ENCODE assay signal across 31 cellular contexts in the genomic region with DNA sequence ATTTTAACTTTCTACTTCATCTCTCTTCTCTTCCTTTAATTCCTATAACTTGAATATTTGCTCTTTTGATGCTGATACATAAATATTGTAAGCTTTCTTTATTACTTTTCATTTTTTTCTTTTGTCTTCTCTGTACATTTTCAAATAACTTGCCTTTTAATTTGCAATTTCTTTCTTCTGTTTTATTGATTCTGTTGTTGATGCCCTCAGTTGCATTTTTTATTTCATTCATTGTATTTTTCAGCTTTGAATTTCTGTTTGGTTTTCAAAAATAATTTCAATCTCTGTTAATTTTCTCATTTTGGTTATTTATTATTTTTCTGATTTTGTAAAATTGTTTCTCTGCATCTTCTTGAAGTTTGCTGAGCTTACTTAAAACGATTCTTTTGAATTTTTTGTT. TPM values are rescaled to one million over a fixed set of nuclear protein-coding genes. Genes with fewer than 3 reads are reported as not detected.
DNase-seq lines count a peak whose midpoint lies in the region; ATAC-seq, FAIRE-seq and TF ChIP-seq lines count a peak whose summit lies in the region.
"Had no signal": no experiment of that assay in that cellular context is flagged by ENCODE, and none has a peak within 500 bp of the region (broad histone marks: within the 10 kb centered on the region; RNA-seq: fewer than 3 reads in every experiment).

No MANE protein-coding gene starts in this region.

- no TSS peak for BruUV-seq in K562 (replicated peaks; lab: Mats Ljungman, UMichigan)

- TF ChIP-seq EP300 in K562 (IDR thresholded peaks at IDR 0.05; ENCODE audit: low read length), result no peak

- H3K4me1 Mint-ChIP-seq in naive thymus-derived CD4-positive, alpha-beta T cell, result no peaks in the 10 kb centered on the region
- H3K4me1 Mint-ChIP-seq: CD4-positive, alpha-beta memory T cell; CD4-positive, CD25-positive, alpha-beta regulatory T cell; CD8-positive, alpha-beta memory T cell had no signal

- H3K9me3 ChIP-seq in K562 (replicated peaks; ENCODE audit: control insufficient read depth, insufficient read depth, low read depth, low read length), result peaks cover 2% of the 10 kb centered on the region; the same call in 1 of the 2 replicates
- H3K9me3 ChIP-seq in naive thymus-derived CD4-positive, alpha-beta T cell (ENCODE audit: control insufficient read depth in 2 of 3, low read length in 3 of 3), result peaks cover 0 to 6% (median 5%) of the 10 kb centered on the region in 3 experiments
- H3K9me3 ChIP-seq: BE2C had no signal

- no peak for TF ChIP-seq RAD21 in K562 (CRISPR knock-in tag; conservative IDR thresholded peaks at IDR 0.05 in 1 of 2, IDR thresholded peaks at IDR 0.05 in 1 of 2)

- no peaks in the 10 kb centered on the region for H4K20me1 ChIP-seq in K562 (replicated peaks; ENCODE audit: control insufficient read depth, insufficient read depth, low read length)
- H4K20me1 ChIP-seq: BLaER1 had no signal

- no peaks in the 10 kb centered on the region for H3K79me2 ChIP-seq in K562 (ENCODE audit: control insufficient read depth, insufficient read depth, low read length)

- peaks cover 3 to 44% (median 23%) of the 10 kb centered on the region in 11 donors for H3K9me3 Mint-ChIP-seq in naive thymus-derived CD4-positive, alpha-beta T cell

- H3K27me3 ChIP-seq in K562 (ENCODE audit: control insufficient read depth in 2 of 2, insufficient read depth in 2 of 2, low read length in 2 of 2), result no peaks in the 10 kb centered on the region
- no peaks in the 10 kb centered on the region for H3K27me3 ChIP-seq in naive thymus-derived CD4-positive, alpha-beta T cell (ENCODE audit: control insufficient read depth in 2 of 2, insufficient read depth in 2 of 2, low read length in 2 of 2)
- H3K27me3 ChIP-seq: BE2C, BLaER1 had no signal

- in situ Hi-C loops in K562 (cut with MboI), result no loop called here

- H2AFZ ChIP-seq in K562 (ENCODE audit: low read depth, low read length), result no peak overlapping the region

- POLR2A ChIA-PET in K562 (lab: Yijun Ruan, JAX), result no interaction called here
- POLR2A ChIA-PET in naive thymus-derived CD4-positive, alpha-beta T cell (lab: Charles Lee), result no interaction called here

- WGBS in K562 (ENCODE audit: insufficient coverage, low coverage, missing lambda C conversion rate), result 0% methylated on average over 1 of the region's 1 CpG

- no peak overlapping the region for H3K4me2 ChIP-seq in K562 (ENCODE audit: insufficient read depth, low read length)
- H3K4me2 ChIP-seq: BLaER1 had no signal

- no peak for ATAC-seq in K562
- no peak for ATAC-seq in naive thymus-derived CD4-positive, alpha-beta T cell
- ATAC-seq in Right ventricle myocardium inferior, result no peak
- ATAC-seq: GM12878 had no signal

- no peak overlapping the region for H3K27ac Mint-ChIP-seq in naive thymus-derived CD4-positive, alpha-beta T cell
- H3K27ac Mint-ChIP-seq: CD4-positive, alpha-beta memory T cell; CD4-positive, CD25-positive, alpha-beta regulatory T cell; CD8-positive, alpha-beta memory T cell had no signal

- no peak for FAIRE-seq in K562 (lab: Jason Lieb, UNC)
- FAIRE-seq in endometrium (lab: Jason Lieb, UNC), result peak; percentile 26
- peak; percentile 65 for FAIRE-seq in islet of Langerhans (lab: Jason Lieb, UNC)
- FAIRE-seq: A204.1, GM12878, GM12892, GM19239 had no signal

- intact Hi-C loops in K562 (cut with micrococcal nuclease), result no loop called here
- intact Hi-C loops in naive thymus-derived CD4-positive, alpha-beta T cell (cut with micrococcal nuclease), result no loop called here
- intact Hi-C loops in Right ventricle myocardium inferior (cut with DNase I), result loop anchor here (10.0 kb wide), 1 partner anchor 476 kb away; no protein-coding TSS in a partner anchor

- H3K4me1 ChIP-seq in K562 (replicated peaks in 1 of 2; ENCODE audit: control insufficient read depth in 2 of 2, insufficient read depth in 2 of 2, low read length in 2 of 2), result no peaks in the 10 kb centered on the region
- H3K4me1 ChIP-seq in naive thymus-derived CD4-positive, alpha-beta T cell (ENCODE audit: control insufficient read depth in 2 of 2, insufficient read depth in 2 of 2, low read length in 2 of 2), result no peaks in the 10 kb centered on the region
- H3K4me1 ChIP-seq: BE2C, BLaER1 had no signal

- no peak overlapping the region for H3K4me3 ChIP-seq in K562
- H3K4me3 ChIP-seq in naive thymus-derived CD4-positive, alpha-beta T cell (ENCODE audit: low read length), result no peak overlapping the region
- H3K4me3 ChIP-seq: BLaER1, GM12878 had no signal

- H3K36me3 ChIP-seq in K562 (ENCODE audit: control insufficient read depth, insufficient read depth, low read length), result no peaks in the 10 kb centered on the region
- H3K36me3 ChIP-seq in naive thymus-derived CD4-positive, alpha-beta T cell (ENCODE audit: control insufficient read depth in 2 of 3, insufficient read depth in 3 of 3, low read length in 3 of 3), result no peaks in the 10 kb centered on the region
- H3K36me3 ChIP-seq: BE2C, BLaER1 had no signal

- no peak overlapping the region for H3K27ac ChIP-seq in K562 (ENCODE audit: extremely low read depth, low read depth, low read length)
- H3K27ac ChIP-seq in naive thymus-derived CD4-positive, alpha-beta T cell (ENCODE audit: low read depth, low read length), result no peak overlapping the region
- H3K27ac ChIP-seq: BLaER1 had no signal

- H3K9me1 ChIP-seq in K562 (ENCODE audit: control insufficient read depth, insufficient read depth, low read length), result no peaks in the 10 kb centered on the region

- H3K27me3 Mint-ChIP-seq in naive thymus-derived CD4-positive, alpha-beta T cell, result peaks cover 0 to 5% (median 0%) of the 10 kb centered on the region in 5 donors
- H3K27me3 Mint-ChIP-seq: CD4-positive, CD25-positive, alpha-beta regulatory T cell; CD8-positive, alpha-beta memory T cell had no signal

- CTCF ChIA-PET in K562 (lab: Yijun Ruan, JAX; ENCODE audit: low intra/inter-chr PET ratio), result no interaction called here
- CTCF ChIA-PET in naive thymus-derived CD4-positive, alpha-beta T cell (lab: Charles Lee), result no interaction called here

- peaks cover 0 to 12% (median 0%) of the 10 kb centered on the region in 5 donors for H3K36me3 Mint-ChIP-seq in naive thymus-derived CD4-positive, alpha-beta T cell
- H3K36me3 Mint-ChIP-seq: CD4-positive, alpha-beta memory T cell; CD4-positive, CD25-positive, alpha-beta regulatory T cell; CD8-positive, alpha-beta memory T cell had no signal

- TF ChIP-seq POLR2A in K562 (conservative IDR thresholded peaks at IDR 0.05), result no peak

- H3K4me3 Mint-ChIP-seq in naive thymus-derived CD4-positive, alpha-beta T cell, result no peak overlapping the region
- H3K4me3 Mint-ChIP-seq: CD14-positive monocyte; CD4-positive, alpha-beta memory T cell; CD8-positive, alpha-beta memory T cell had no signal

- no peak for TF ChIP-seq CTCF in K562 (IDR thresholded peaks at IDR 0.05 in 2 of 3, conservative IDR thresholded peaks at IDR 0.05 in 1 of 3; ENCODE audit: insufficient read depth in 2 of 3, low read depth in 1 of 3, low read length in 3 of 3)

- DNase-seq in K562 (ENCODE audit: extremely low read depth in 1 of 4, low spot score in 3 of 4), result no peak
- DNase-seq in naive thymus-derived CD4-positive, alpha-beta T cell, result no peak
- DNase-seq in Right ventricle myocardium inferior (ENCODE audit: missing footprints), result no peak
- DNase-seq in RPMI8226, result no peak
- no peak for DNase-seq in HK-2 (ENCODE audit: unreplicated experiment)
- DNase-seq: 8988T; ACHN; C1 segment of cervical spinal cord; CD4-positive, alpha-beta memory T cell; CD4-positive, CD25-positive, alpha-beta regulatory T cell; CD8-positive, alpha-beta memory T cell; COR-L47; DMS 273 treated with DMSO at 0.1 percent for 48 hours; DMS153; DMS53; DMS79; DND-41; EL; GDM1 had no signal

- H3K9ac ChIP-seq in K562 (ENCODE audit: insufficient read depth in 1 of 2, low read depth in 2 of 2, low read length in 2 of 2), result no peak overlapping the region
- H3K9ac ChIP-seq: BLaER1 had no signal

TF ChIP-seq in K562, 482 proteins besides CTCF, POLR2A, EP300 and RAD21:
- TF ChIP-seq, protein P1, sequence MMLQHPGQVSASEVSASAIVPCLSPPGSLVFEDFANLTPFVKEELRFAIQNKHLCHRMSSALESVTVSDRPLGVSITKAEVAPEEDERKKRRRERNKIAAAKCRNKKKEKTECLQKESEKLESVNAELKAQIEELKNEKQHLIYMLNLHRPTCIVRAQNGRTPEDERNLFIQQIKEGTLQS (IDR thresholded peaks at IDR 0.05), result no peak
- TF ChIP-seq, protein P1 (CRISPR knock-in tag; conservative IDR thresholded peaks at IDR 0.05), result no peak
- TF ChIP-seq TRIM28 (IDR thresholded peaks at IDR 0.05), result peak; percentile 77; the same call in 1 of the 2 replicates

RNA-seq across cellular contexts. Expression of a gene that starts 47.0 kb away (rescaled TPM):
- total RNA-seq in K562 (2011; cell fraction: chromatin; rRNA removed; ENCODE audit: low replicate concordance), result not detected in 2 replicates
- not detected in 2 replicates for total RNA-seq in K562 (2011; cell fraction: nucleolus; rRNA removed)
- total RNA-seq in K562 (2011; cell fraction: nucleoplasm; rRNA removed), result not detected in 2 replicates
- total RNA-seq in K562 (2014; rRNA removed) (not detected in 2 replicates), K562 (2014; rRNA removed; fragmentation: Illumina TruSeq; extraction: Trizol) (not detected in 2 replicates), K562 (2015; rRNA removed; fragmentation: Illumina TruSeq; extraction: Trizol) (not detected in 2 replicates), K562 (2021) (0.18 and 0.31 TPM in 2 replicates), Right ventricle myocardium inferior (24.6 TPM)
- polyA plus RNA-seq in K562 (2011; rRNA removed) (not detected in 2 replicates), K562 (2014; fragmentation: Illumina TruSeq; extraction: Trizol) (not detected in 2 replicates), K562 (2014; fragmentation: Nextera tagmentation; extraction: Ambion mirVana) (not detected), K562 (2014; rRNA removed) (not detected in 2 replicates)
- not detected in 2 replicates for polyA plus RNA-seq in K562 (2011; cell fraction: cytosol; rRNA removed)
- polyA plus RNA-seq in K562 (2011; cell fraction: nucleus; rRNA removed), result not detected in 2 replicates
- not detected in 2 replicates for polyA plus RNA-seq in K562 (2012)
- polyA minus RNA-seq in K562 (2011; rRNA and poly(A)+ RNA removed), result not detected in 2 replicates
- polyA minus RNA-seq in K562 (2011; cell fraction: cytosol; rRNA and poly(A)+ RNA removed), result not detected in 2 replicates
- not detected in 2 replicates for polyA minus RNA-seq in K562 (2011; cell fraction: nucleus; rRNA and poly(A)+ RNA removed)
- not detected for total RNA-seq in naive thymus-derived CD4-positive, alpha-beta T cell
- not detected for polyA plus RNA-seq in naive thymus-derived CD4-positive, alpha-beta T cell
- total RNA-seq: A673; CD4-positive, alpha-beta memory T cell; CD4-positive, CD25-positive, alpha-beta regulatory T cell; CD8-positive, alpha-beta memory T cell; G401 had no signal
- polyA plus RNA-seq: AG04450; CD14-positive monocyte; CD4-positive, alpha-beta memory T cell; CD4-positive, CD25-positive, alpha-beta regulatory T cell; CD8-positive, alpha-beta memory T cell had no signal

Comparison
In these comparisons a context has a peak if more than half of its experiments do, and no peak if none do; other contexts are left out.
1. RNA of a gene that starts 47.0 kb away (total RNA-seq): 24.6 TPM in Right ventricle myocardium inferior (single experiment); 0.18 to 0.31 TPM in K562 and not detected in naive thymus-derived CD4-positive, alpha-beta T cell; every median in the first group is over 10 times any median in the second.